ENCODE assay signal across 27 cellular contexts in genomic region chr5:75046366-75047142, GRCh38. TPM values are rescaled to one million over a fixed set of nuclear protein-coding genes. Genes with fewer than 3 reads are reported as not detected.
A peak's percentile ranks its signal among the peaks of the same experiment; 100 is the strongest.
DNase-seq lines count a peak whose midpoint lies in the region; ATAC-seq and TF ChIP-seq lines count a peak whose summit lies in the region.
"Had no signal": no experiment of that assay in that cellular context is flagged by ENCODE, and none has a peak within 500 bp of the region (broad histone marks: within the 10 kb centered on the region; RNA-seq: fewer than 3 reads in every experiment).

No MANE protein-coding gene starts in this region.

- H2BK12ac ChIP-seq in mesenchymal stem cell (ENCODE audit: low read length in 2 of 2) = no peak overlapping the region

- H2AK5ac ChIP-seq in mesenchymal stem cell (ENCODE audit: low read length, severe bottlenecking) = no peak overlapping the region

- ATAC-seq in RWPE2 (ENCODE audit: low read depth) = peak; percentile 22; the same call in 1 of the 3 replicates
- ATAC-seq: activated T-cell treated with anti-CD3 and anti-CD28 coated beads, Interleukin-2, amount 50 U/mL, for 72 hours; CD8-positive, alpha-beta T cell; left cardiac atrium had no signal

- H3K9me3 Mint-ChIP-seq in Caco-2 (ENCODE audit: unreplicated experiment) (no peaks in the 10 kb centered on the region), nephron progenitor cell (no peaks in the 10 kb centered on the region)
- H3K9me3 Mint-ChIP-seq: activated CD4-positive, alpha-beta memory T cell treated with anti-CD3 and anti-CD28 coated beads for 36 hours; activated T-cell treated with anti-CD3 and anti-CD28 coated beads, Interleukin-2, amount 50 U/mL, for 72 hours; CD8-positive, alpha-beta T cell; endodermal cell had no signal

- no TSS peak for BruUV-seq in Caco-2 (replicated peaks; lab: Mats Ljungman, UMichigan)

- H3K4ac ChIP-seq in mesenchymal stem cell (ENCODE audit: low read depth in 1 of 2, low read length in 2 of 2) = no peak overlapping the region

- H2BK15ac ChIP-seq in mesenchymal stem cell (ENCODE audit: low read depth, poor library complexity, severe bottlenecking) = no peak overlapping the region

- H3K4me3 ChIP-seq in Caco-2 (ENCODE audit: low read depth, low read length) (no peak overlapping the region), RWPE2 (ENCODE audit: severe bottlenecking) (no peak overlapping the region), choroid plexus epithelial cell (ENCODE audit: low read depth, low read length) (no peak overlapping the region), mesenchymal stem cell (ENCODE audit: insufficient read depth in 1 of 2, low read depth in 1 of 2, low read length in 2 of 2) (no peak overlapping the region)
- H3K4me3 ChIP-seq: coronary artery, esophagus squamous epithelium, PC-9, skin epidermis had no signal

- H3K9me3 ChIP-seq in Caco-2 (no peaks in the 10 kb centered on the region), RWPE2 (ENCODE audit: severe bottlenecking) (no peaks in the 10 kb centered on the region), mesenchymal stem cell (ENCODE audit: control insufficient read depth, low read length) (no peaks in the 10 kb centered on the region)
- H3K9me3 ChIP-seq: esophagus squamous epithelium had no signal

- peak overlapping the region; percentile 21 for H3K27ac ChIP-seq in RWPE2 (ENCODE audit: poor library complexity, severe bottlenecking)
- H3K27ac ChIP-seq in mesenchymal stem cell (ENCODE audit: low read length, poor library complexity, severe bottlenecking) = no peak overlapping the region
- H3K27ac ChIP-seq: esophagus squamous epithelium, PC-9 had no signal

- DNase-seq in Caco-2 (no peak), RWPE2 (ENCODE audit: low spot score) (no peak), choroid plexus epithelial cell (ENCODE audit: low read depth) (peak; percentile 30), mesenchymal stem cell (no peak), nephron progenitor cell (no peak), DMS53 treated with DMSO at 0.1 percent for 48 hours (lab: John Stamatoyannopoulos, UW; ENCODE audit: unreplicated experiment) (no peak), DMS79 treated with DMSO at 0.1 percent for 48 hours (lab: John Stamatoyannopoulos, UW) (no peak)
- DNase-seq: activated CD4-positive, alpha-beta memory T cell treated with anti-CD3 and anti-CD28 coated beads for 36 hours; activated CD4-positive, alpha-beta T cell treated with anti-CD3 and anti-CD28 coated beads for 1 hour; activated naive CD4-positive, alpha-beta T cell treated with Interleukin-2 at 50 U/mL for 16 hours; activated T-cell treated with anti-CD3 and anti-CD28 coated beads, Interleukin-2, amount 50 U/mL, for 72 hours; amniotic stem cell; CD8-positive, alpha-beta T cell; EL; endodermal cell; esophagus squamous epithelium; left cardiac atrium; NCI-H1417; NCI-H2029 treated with DMSO at 0.1 percent for 48 hours; NCI-H2227 treated with DMSO at 0.1 percent for 48 hours; NCI-H526 treated with DMSO at 0.1 percent for 48 hours; PC-9; Right ventricle myocardium superior; stimulated activated naive CD4-positive, alpha-beta T cell had no signal

- peaks cover 32% of the 10 kb centered on the region for H3K4me1 Mint-ChIP-seq in Caco-2 (ENCODE audit: low read depth, unreplicated experiment)
- H3K4me1 Mint-ChIP-seq in nephron progenitor cell = peaks cover 19% of the 10 kb centered on the region

- POLR2A ChIA-PET in Caco-2 (lab: Charles Lee) = no interaction called here

- no peak overlapping the region for H3K9ac ChIP-seq in mesenchymal stem cell (ENCODE audit: low read length)

- H4K8ac ChIP-seq in mesenchymal stem cell (ENCODE audit: low read length) = peak overlapping the region; percentile 10

- H3K27ac Mint-ChIP-seq in Caco-2 (ENCODE audit: unreplicated experiment) = peak overlapping the region; percentile 21
- no peak overlapping the region for H3K27ac Mint-ChIP-seq in nephron progenitor cell
- H3K27ac Mint-ChIP-seq: activated CD4-positive, alpha-beta memory T cell treated with anti-CD3 and anti-CD28 coated beads for 36 hours; activated T-cell treated with anti-CD3 and anti-CD28 coated beads, Interleukin-2, amount 50 U/mL, for 72 hours; endodermal cell; T-helper 2 cell treated with Interferon-gamma antibody and Interleukin-4, amounts not matched to agents 5 μg/mL and 100 μg/mL, for 36 hours had no signal

- H3K36me3 Mint-ChIP-seq in Caco-2 (ENCODE audit: insufficient read depth, unreplicated experiment) (peaks cover 2% of the 10 kb centered on the region), nephron progenitor cell (ENCODE audit: low read depth) (no peaks in the 10 kb centered on the region)

- H2BK120ac ChIP-seq in mesenchymal stem cell (ENCODE audit: low read depth, low read length) = no peak overlapping the region

- no peak overlapping the region for H2AFZ ChIP-seq in mesenchymal stem cell (ENCODE audit: low read depth, low read length)
- H2AFZ ChIP-seq: PC-9 had no signal

- 90% methylated on average over 10 of the region's 10 CpGs for WGBS in mesenchymal stem cell

- H3K27me3 Mint-ChIP-seq in Caco-2 (ENCODE audit: insufficient read depth, unreplicated experiment) = no peaks in the 10 kb centered on the region
- H3K27me3 Mint-ChIP-seq in nephron progenitor cell (ENCODE audit: low read depth, poor library complexity) = peaks cover 13% of the 10 kb centered on the region
- H3K27me3 Mint-ChIP-seq: activated CD4-positive, alpha-beta memory T cell treated with anti-CD3 and anti-CD28 coated beads for 36 hours had no signal

- H3K36me3 ChIP-seq in Caco-2 (ENCODE audit: control insufficient read depth, insufficient read depth, low read length) (no peaks in the 10 kb centered on the region), RWPE2 (ENCODE audit: low read depth) (peaks cover 3% of the 10 kb centered on the region; the same call in 1 of the 2 replicates), mesenchymal stem cell (ENCODE audit: control insufficient read depth in 1 of 2, insufficient read depth in 2 of 2, low read depth in 1 of 2, low read length in 2 of 2) (peaks cover 0 to 13% of the 10 kb centered on the region in 2 experiments)
- H3K36me3 ChIP-seq: esophagus squamous epithelium had no signal

- CTCF ChIA-PET in Caco-2 (lab: Charles Lee) = no interaction called here

- peaks cover 29% of the 10 kb centered on the region for H3K4me1 ChIP-seq in Caco-2
- peaks cover 13% of the 10 kb centered on the region for H3K4me1 ChIP-seq in RWPE2 (ENCODE audit: insufficient read depth, poor library complexity, severe bottlenecking)
- H3K4me1 ChIP-seq in mesenchymal stem cell (ENCODE audit: control insufficient read depth, insufficient read depth, low read depth, low read length) = peaks cover 22% of the 10 kb centered on the region

- H3K27me3 ChIP-seq in Caco-2 (replicated peaks; ENCODE audit: control insufficient read depth, insufficient read depth, low read length) = no peaks in the 10 kb centered on the region; the same call in 1 of the 2 replicates
- H3K27me3 ChIP-seq in RWPE2 (ENCODE audit: insufficient read depth, poor library complexity, severe bottlenecking) = no peaks in the 10 kb centered on the region
- no peaks in the 10 kb centered on the region for H3K27me3 ChIP-seq in mesenchymal stem cell (ENCODE audit: control insufficient read depth in 1 of 2, insufficient read depth in 1 of 2, low read length in 2 of 2)
- H3K27me3 ChIP-seq: esophagus squamous epithelium had no signal

- intact Hi-C loops in Caco-2 (cut with micrococcal nuclease; ENCODE audit: unreplicated experiment) = no loop called here

- TF ChIP-seq CTCF in Caco-2 (IDR thresholded peaks at IDR 0.05; ENCODE audit: insufficient read depth in 1 of 2, low read depth in 1 of 2, low read length in 1 of 2, severe bottlenecking in 1 of 2, unreplicated experiment in 1 of 2) = no peak
- TF ChIP-seq CTCF in RWPE2 (IDR thresholded peaks at IDR 0.05; ENCODE audit: poor library complexity, severe bottlenecking) = no peak
- no peak for TF ChIP-seq CTCF in choroid plexus epithelial cell (conservative IDR thresholded peaks at IDR 0.05; ENCODE audit: low read depth, low read length)
- TF ChIP-seq CTCF in nephron progenitor cell (IDR thresholded peaks at IDR 0.05) = no peak

- H3K4me2 ChIP-seq in mesenchymal stem cell (ENCODE audit: low read length, poor library complexity, severe bottlenecking) = no peak overlapping the region
- H3K4me2 ChIP-seq: PC-9 had no signal

- H3K14ac ChIP-seq in mesenchymal stem cell (ENCODE audit: low read length in 2 of 2) = no peak overlapping the region

- peaks cover 19% of the 10 kb centered on the region for H3K79me1 ChIP-seq in mesenchymal stem cell (replicated peaks; ENCODE audit: low read length, poor library complexity, severe bottlenecking)

- H3K18ac ChIP-seq in mesenchymal stem cell (ENCODE audit: low read depth in 1 of 2, low read length in 2 of 2) = no peak overlapping the region

- H3K23ac ChIP-seq in mesenchymal stem cell (ENCODE audit: low read length in 2 of 2) = no peak overlapping the region

- no peak overlapping the region for H2BK5ac ChIP-seq in mesenchymal stem cell (ENCODE audit: low read depth, low read length, poor library complexity, severe bottlenecking)

- H3K4me3 Mint-ChIP-seq in Caco-2 (ENCODE audit: unreplicated experiment) (no peak overlapping the region), nephron progenitor cell (no peak overlapping the region)
- H3K4me3 Mint-ChIP-seq: activated CD4-positive, alpha-beta memory T cell treated with anti-CD3 and anti-CD28 coated beads for 36 hours; activated T-cell treated with anti-CD3 and anti-CD28 coated beads, Interleukin-2, amount 50 U/mL, for 72 hours; CD8-positive, alpha-beta T cell; endodermal cell; T-helper 2 cell treated with Interferon-gamma antibody and Interleukin-4, amounts not matched to agents 5 μg/mL and 100 μg/mL, for 36 hours had no signal

- H4K91ac ChIP-seq in mesenchymal stem cell (ENCODE audit: low read length) = no peak overlapping the region

RNA-seq across cellular contexts. Expression of gene GCNT4, which starts 5.8 kb away (rescaled TPM):
- total RNA-seq in Caco-2 (2022) = 2.5 and 3.0 TPM in 2 replicates
- 2.7 TPM for polyA plus RNA-seq in mesenchymal stem cell (2013, experiment 1 of 2)
- polyA plus RNA-seq in mesenchymal stem cell (2013, experiment 2 of 2) = 2.9 TPM
